17 cellular contexts compared by ENCODE assay signal in the genomic region with DNA sequence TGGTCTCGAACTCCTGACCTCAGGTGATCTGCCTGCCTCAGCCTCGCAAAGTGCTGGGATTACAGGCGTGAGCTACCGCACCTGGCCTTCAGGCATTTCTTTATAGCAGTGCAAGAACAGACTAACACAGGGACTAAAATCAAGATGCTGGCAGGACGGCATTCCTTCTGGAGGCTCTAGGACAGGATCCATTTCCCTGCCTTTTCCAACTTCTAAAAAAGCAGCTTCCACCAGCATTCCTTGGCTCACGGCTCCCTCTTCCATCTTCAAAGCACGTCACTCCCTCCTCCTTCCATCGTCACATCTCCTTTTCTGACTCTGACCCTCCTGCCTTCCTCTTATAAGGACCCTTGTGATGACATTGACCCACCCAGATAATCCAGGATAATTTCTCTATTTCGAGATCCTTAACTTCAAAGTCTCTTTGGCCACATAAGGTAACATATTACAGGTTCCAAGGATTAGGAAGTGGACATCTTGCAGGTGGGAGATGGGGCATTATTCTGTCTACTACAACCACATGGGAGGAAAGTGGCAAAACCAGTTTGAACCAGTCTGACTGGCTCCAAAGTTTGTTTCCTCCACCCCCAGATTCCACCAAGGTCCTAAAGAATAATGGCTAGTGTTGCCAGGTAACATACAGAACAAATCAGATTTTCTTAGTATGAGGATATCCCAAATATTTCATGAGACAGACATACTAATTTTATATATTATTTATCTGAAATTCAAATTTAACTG.
"Had no signal": no experiment of that assay in that cellular context is flagged by ENCODE, and none has a peak within 500 bp of the region (broad histone marks: within the 10 kb centered on the region; RNA-seq: fewer than 3 reads in every experiment).

No MANE protein-coding gene starts in this region.

- H3K27ac Mint-ChIP-seq: activated naive CD4-positive, alpha-beta T cell treated with anti-CD3 and anti-CD28 coated beads, Interleukin-2, amount 10 ng/mL, durations not matched to agents 7 days and 5 days; activated T-helper 17 cell treated with anti-CD3 and anti-CD28 coated beads, Interleukin-2, amount 50 U/mL, for 72 hours; nephron had no signal

- H3K36me3 Mint-ChIP-seq: activated naive CD4-positive, alpha-beta T cell treated with anti-CD3 and anti-CD28 coated beads, Interleukin-2, amount 10 ng/mL, durations not matched to agents 7 days and 5 days had no signal

- H3K27me3 Mint-ChIP-seq: activated naive CD4-positive, alpha-beta T cell treated with anti-CD3 and anti-CD28 coated beads, Interleukin-2, amount 10 ng/mL, durations not matched to agents 7 days and 5 days had no signal

- H3K27ac ChIP-seq: colonic mucosa, psoas muscle, sigmoid colon, upper lobe of right lung had no signal

- ATAC-seq: activated T-helper 17 cell treated with anti-CD3 and anti-CD28 coated beads, Interleukin-2, amount 50 U/mL, for 72 hours; left colon; psoas muscle; upper lobe of right lung had no signal

- H3K4me1 Mint-ChIP-seq: activated naive CD4-positive, alpha-beta T cell treated with anti-CD3 and anti-CD28 coated beads, Interleukin-2, amount 10 ng/mL, durations not matched to agents 7 days and 5 days; activated T-helper 17 cell treated with anti-CD3 and anti-CD28 coated beads, Interleukin-2, amount 50 U/mL, for 72 hours had no signal

- H3K4me3 ChIP-seq: colonic mucosa, psoas muscle, sigmoid colon, upper lobe of right lung had no signal

- H3K9me3 Mint-ChIP-seq: activated T-helper 17 cell treated with anti-CD3 and anti-CD28 coated beads, Interleukin-2, amount 50 U/mL, for 72 hours had no signal

- H3K9me3 ChIP-seq: colonic mucosa, psoas muscle, sigmoid colon, upper lobe of right lung had no signal

- DNase-seq: activated CD4-positive, alpha-beta T cell treated with anti-CD3 and anti-CD28 coated beads, Interleukin-2, amount 50 U/mL, for 1 hour; activated CD4-positive, CD25-positive, alpha-beta regulatory T cell; activated naive CD4-positive, alpha-beta T cell treated with anti-CD3 and anti-CD28 coated beads, Interleukin-2, amount 10 ng/mL, durations not matched to agents 7 days and 5 days; activated T-cell treated with anti-CD3 and anti-CD28 coated beads for 4 hours; caudate nucleus; colonic mucosa; effector CD4-positive, alpha-beta T cell; hypothalamus; left colon; psoas muscle; sigmoid colon; stimulated activated CD4-positive, alpha-beta T cell treated with anti-CD3 and anti-CD28 coated beads, Interleukin-2, amount 100 ng/mL, for 48 hours; stimulated activated naive CD4-positive, alpha-beta T cell treated with Interleukin-2 at 50 U/mL for 16 hours; T-helper 2 cell; upper lobe of right lung had no signal

- H3K4me3 Mint-ChIP-seq: activated naive CD4-positive, alpha-beta T cell treated with anti-CD3 and anti-CD28 coated beads, Interleukin-2, amount 10 ng/mL, durations not matched to agents 7 days and 5 days; activated T-helper 17 cell treated with anti-CD3 and anti-CD28 coated beads, Interleukin-2, amount 50 U/mL, for 72 hours; nephron had no signal

- H3K4me1 ChIP-seq: colonic mucosa, psoas muscle, sigmoid colon, upper lobe of right lung had no signal

- H3K36me3 ChIP-seq: colonic mucosa, sigmoid colon, upper lobe of right lung had no signal
